ENCODE assay signal across 17 cellular contexts in the genomic region with DNA sequence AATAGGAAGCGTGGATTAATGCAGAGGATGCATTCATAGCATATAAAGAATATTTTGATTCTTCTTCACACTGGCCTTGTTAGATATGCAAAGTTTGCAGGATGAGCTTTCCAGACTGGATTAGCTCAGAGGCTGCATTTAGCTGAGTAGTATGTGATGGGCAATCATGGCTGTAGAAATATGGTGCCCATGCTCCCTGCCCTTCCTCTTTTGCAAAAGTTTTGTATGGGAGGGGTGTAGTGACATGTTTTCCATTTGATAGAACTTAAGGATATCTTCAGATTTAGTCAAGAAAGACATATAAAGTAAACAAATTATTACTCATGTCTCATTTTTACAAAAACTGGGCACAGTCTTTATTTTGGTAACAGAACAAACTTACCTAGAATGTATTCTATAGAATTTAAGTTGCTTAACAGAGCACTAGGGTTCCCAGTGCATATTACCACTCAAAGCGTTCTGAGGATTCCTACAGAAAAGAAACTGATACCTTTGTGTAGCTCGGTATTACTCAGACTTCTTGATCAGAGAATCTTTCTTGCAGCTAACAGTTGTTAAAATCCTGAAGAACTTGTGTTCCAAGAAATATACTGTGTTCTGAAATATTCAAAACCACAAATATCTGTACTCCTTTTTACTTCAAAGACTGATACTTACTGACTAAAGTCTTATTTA.
"Had no signal": no experiment of that assay in that cellular context is flagged by ENCODE, and none has a peak within 500 bp of the region (broad histone marks: within the 10 kb centered on the region; RNA-seq: fewer than 3 reads in every experiment).

No MANE protein-coding gene starts in this region.

- H3K9me3 ChIP-seq: breast epithelium, gastroesophageal sphincter, left lung, psoas muscle, spleen, stomach, thoracic aorta had no signal

- H3K4me3 Mint-ChIP-seq: memory B cell, nephron had no signal

- H3K9me3 Mint-ChIP-seq: activated naive CD4-positive, alpha-beta T cell treated with anti-CD3 and anti-CD28 coated beads, Interleukin-2, amount 50 U/mL, for 24 hours; memory B cell; nephron had no signal

- ATAC-seq: gastroesophageal sphincter, left lung, psoas muscle, sciatic nerve, T-helper 17 cell had no signal

- H3K27ac Mint-ChIP-seq: activated naive CD4-positive, alpha-beta T cell treated with anti-CD3 and anti-CD28 coated beads, Interleukin-2, amount 50 U/mL, for 24 hours; memory B cell; nephron; T-helper 17 cell had no signal

- H3K36me3 ChIP-seq: breast epithelium had no signal

- H3K4me1 ChIP-seq: breast epithelium had no signal

- H3K4me1 Mint-ChIP-seq: nephron had no signal

- H3K27me3 Mint-ChIP-seq: activated naive CD4-positive, alpha-beta T cell treated with anti-CD3 and anti-CD28 coated beads, Interleukin-2, amount 50 U/mL, for 24 hours; memory B cell; T-helper 17 cell had no signal

- DNase-seq: activated CD4-positive, CD25-positive, alpha-beta regulatory T cell; activated CD8-positive, alpha-beta memory T cell treated with anti-CD3 and anti-CD28 coated beads for 24 hours; aorta; dermis blood vessel endothelial cell; left lung; psoas muscle; spleen; stimulated activated CD4-positive, alpha-beta T cell treated with anti-CD3 and anti-CD28 coated beads, Interleukin-2, amount 100 ng/mL, for 24 hours; stomach; T-helper 17 cell had no signal

- H3K27me3 ChIP-seq: breast epithelium, gastroesophageal sphincter, left lung, spleen, stomach had no signal

- H3K4me3 ChIP-seq: breast epithelium, gastroesophageal sphincter, left lung, psoas muscle, spleen, stomach, thoracic aorta had no signal
